In genomic region chr5:14673443-14673842, GRCh38 we compare ENCODE assay signal across 15 cellular contexts.
"Had no signal": no experiment of that assay in that cellular context is flagged by ENCODE, and none has a peak within 500 bp of the region (broad histone marks: within the 10 kb centered on the region; RNA-seq: fewer than 3 reads in every experiment).

No MANE protein-coding gene starts in this region.

- H3K27ac Mint-ChIP-seq: activated naive CD4-positive, alpha-beta T cell treated with anti-CD3 and anti-CD28 coated beads, Interleukin-2, amount 10 ng/mL, durations not matched to agents 7 days and 5 days had no signal

- H3K4me3 Mint-ChIP-seq: activated CD8-positive, alpha-beta T cell treated with anti-CD3 and anti-CD28 coated beads for 36 hours; activated naive CD4-positive, alpha-beta T cell treated with anti-CD3 and anti-CD28 coated beads, Interleukin-2, amount 10 ng/mL, durations not matched to agents 7 days and 5 days had no signal

- H3K9me3 ChIP-seq: body of pancreas, colonic mucosa, neutrophil, SK-N-SH had no signal

- H3K27me3 Mint-ChIP-seq: activated CD8-positive, alpha-beta T cell treated with anti-CD3 and anti-CD28 coated beads for 36 hours; activated naive CD4-positive, alpha-beta T cell treated with anti-CD3 and anti-CD28 coated beads, Interleukin-2, amount 10 ng/mL, durations not matched to agents 7 days and 5 days had no signal

- ATAC-seq: activated CD8-positive, alpha-beta T cell treated with anti-CD3 and anti-CD28 coated beads for 36 hours; body of pancreas; esophagus mucosa had no signal

- H3K9me2 ChIP-seq: SK-N-SH had no signal

- H3K4me2 ChIP-seq: hepatocyte had no signal

- H2AFZ ChIP-seq: hepatocyte had no signal

- H3K4me3 ChIP-seq: body of pancreas, colonic mucosa, hepatocyte had no signal

- H3K36me3 ChIP-seq: colonic mucosa had no signal

- DNase-seq: activated CD4-positive, CD25-positive, alpha-beta regulatory T cell; activated CD8-positive, alpha-beta T cell treated with anti-CD3 and anti-CD28 coated beads for 36 hours; activated naive CD4-positive, alpha-beta T cell treated with anti-CD3 and anti-CD28 coated beads, Interleukin-2, amount 10 ng/mL, durations not matched to agents 7 days and 5 days; amygdala; body of pancreas; caudate nucleus; colonic mucosa; islet precursor cell; stimulated activated CD4-positive, alpha-beta T cell treated with anti-CD3 and anti-CD28 coated beads, Interleukin-12 subunit alpha, Interleukin-12 subunit beta, amount 100 ng/mL, for 4 hours; stimulated activated CD4-positive, alpha-beta T cell treated with anti-CD3 and anti-CD28 coated beads, Interleukin-2, amount 100 ng/mL, for 24 hours; T-helper 2 cell had no signal

- H3K9me3 Mint-ChIP-seq: activated CD8-positive, alpha-beta T cell treated with anti-CD3 and anti-CD28 coated beads for 36 hours; activated naive CD4-positive, alpha-beta T cell treated with anti-CD3 and anti-CD28 coated beads, Interleukin-2, amount 10 ng/mL, durations not matched to agents 7 days and 5 days had no signal

- H3K27ac ChIP-seq: body of pancreas, colonic mucosa, hepatocyte, neutrophil had no signal

- H3K27me3 ChIP-seq: body of pancreas, colonic mucosa, hepatocyte, neutrophil had no signal
